Comparison of ENCODE assay signal across 15 cellular contexts in the genomic region with DNA sequence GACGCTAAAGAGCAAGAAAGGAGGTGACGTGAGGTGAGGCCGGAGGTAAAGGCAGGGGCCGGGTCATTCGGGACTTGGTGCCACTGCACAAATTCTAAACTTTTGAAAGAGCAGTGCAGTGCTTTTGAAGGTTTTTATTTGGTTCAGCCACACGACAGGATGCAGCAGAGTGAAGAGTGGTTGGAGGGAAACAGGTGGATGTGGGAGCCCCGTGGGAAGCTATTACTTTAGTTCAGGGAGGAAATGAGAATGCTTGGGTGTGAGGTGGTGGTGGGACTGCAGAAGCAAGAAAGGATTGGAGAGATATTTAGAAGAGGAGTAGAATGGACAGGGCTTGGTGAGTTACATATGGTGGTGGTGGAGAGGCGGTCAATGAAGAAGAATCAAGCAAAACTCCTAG.
DNase-seq lines count a peak whose midpoint lies in the region; ATAC-seq and TF ChIP-seq lines count a peak whose summit lies in the region.
"Had no signal": no experiment of that assay in that cellular context is flagged by ENCODE, and none has a peak within 500 bp of the region (broad histone marks: within the 10 kb centered on the region; RNA-seq: fewer than 3 reads in every experiment).

No MANE protein-coding gene starts in this region.

- 0 out of 2 replicates have a peak, but pooled peaks cover 5% of the 10 kb centered on the region for H3K4me1 ChIP-seq in SJCRH30
- H3K4me1 ChIP-seq in stomach smooth muscle (ENCODE audit: control insufficient read depth, insufficient read depth, low read length): peaks cover 13% of the 10 kb centered on the region
- H3K4me1 ChIP-seq: HAP-1 had no signal

- no peaks in the 10 kb centered on the region for H3K9me3 ChIP-seq in SJCRH30 (replicated peaks)
- H3K9me3 ChIP-seq in stomach smooth muscle (ENCODE audit: control insufficient read depth in 2 of 2, low read length in 2 of 2): no peaks in the 10 kb centered on the region
- H3K9me3 ChIP-seq: HAP-1 had no signal

- H3K27ac ChIP-seq in SJCRH30 (no peak overlapping the region), stomach smooth muscle (ENCODE audit: low read length) (peak overlapping the region; percentile 46)
- H3K27ac ChIP-seq: 22Rv1 had no signal

- H3K4me3 Mint-ChIP-seq in activated naive CD4-positive, alpha-beta T cell treated with anti-CD3 and anti-CD28 coated beads, Interleukin-2, amount 50 U/mL, for 24 hours: no peak overlapping the region
- peak overlapping the region; percentile 42; the same call in 1 of the 2 replicates for H3K4me3 Mint-ChIP-seq in HFFc6
- H3K4me3 Mint-ChIP-seq: CD4-positive, CD25-positive, alpha-beta regulatory T cell had no signal

- no peaks in the 10 kb centered on the region for H3K4me1 Mint-ChIP-seq in activated naive CD4-positive, alpha-beta T cell treated with anti-CD3 and anti-CD28 coated beads, Interleukin-2, amount 50 U/mL, for 24 hours
- H3K4me1 Mint-ChIP-seq in HFFc6 (ENCODE audit: low read depth): peaks cover 46% of the 10 kb centered on the region

- peaks cover 5% of the 10 kb centered on the region for H3K36me3 Mint-ChIP-seq in activated naive CD4-positive, alpha-beta T cell treated with anti-CD3 and anti-CD28 coated beads, Interleukin-2, amount 50 U/mL, for 24 hours
- peaks cover 34% of the 10 kb centered on the region for H3K36me3 Mint-ChIP-seq in HFFc6 (ENCODE audit: low read depth)
- H3K36me3 Mint-ChIP-seq: CD4-positive, CD25-positive, alpha-beta regulatory T cell had no signal

- peaks cover 2% of the 10 kb centered on the region for H3K27me3 Mint-ChIP-seq in activated naive CD4-positive, alpha-beta T cell treated with anti-CD3 and anti-CD28 coated beads, Interleukin-2, amount 50 U/mL, for 24 hours
- H3K27me3 Mint-ChIP-seq in HFFc6 (ENCODE audit: insufficient read depth): peaks cover 2% of the 10 kb centered on the region; the same call in 1 of the 2 replicates

- ATAC-seq in GM21717 (IDR thresholded peaks at IDR 0.05; ENCODE audit: unreplicated experiment): no peak
- no peak for ATAC-seq in GM18502 (IDR thresholded peaks at IDR 0.05; ENCODE audit: poor library complexity, unreplicated experiment)
- no peak for ATAC-seq in GM19452 (IDR thresholded peaks at IDR 0.05; ENCODE audit: unreplicated experiment)
- ATAC-seq: GM12878 had no signal

- H3K27me3 ChIP-seq in SJCRH30 (no peaks in the 10 kb centered on the region), stomach smooth muscle (ENCODE audit: control insufficient read depth in 1 of 2, insufficient read depth in 2 of 2, low read length in 2 of 2) (no peaks in the 10 kb centered on the region)

- H3K27ac Mint-ChIP-seq in activated naive CD4-positive, alpha-beta T cell treated with anti-CD3 and anti-CD28 coated beads, Interleukin-2, amount 50 U/mL, for 24 hours: peak overlapping the region; percentile 19
- no peak overlapping the region; the same call in 1 of the 2 replicates for H3K27ac Mint-ChIP-seq in HFFc6
- H3K27ac Mint-ChIP-seq: CD4-positive, CD25-positive, alpha-beta regulatory T cell had no signal

- no peaks in the 10 kb centered on the region for H3K36me3 ChIP-seq in SJCRH30
- peaks cover 36 to 45% of the 10 kb centered on the region in 2 donors for H3K36me3 ChIP-seq in stomach smooth muscle (ENCODE audit: control insufficient read depth in 2 of 2, insufficient read depth in 2 of 2, low read length in 2 of 2)
- H3K36me3 ChIP-seq: HAP-1 had no signal

- H3K9me3 Mint-ChIP-seq in activated naive CD4-positive, alpha-beta T cell treated with anti-CD3 and anti-CD28 coated beads, Interleukin-2, amount 50 U/mL, for 24 hours: no peaks in the 10 kb centered on the region
- H3K9me3 Mint-ChIP-seq in HFFc6: no peaks in the 10 kb centered on the region
- H3K9me3 Mint-ChIP-seq: CD4-positive, CD25-positive, alpha-beta regulatory T cell had no signal

- no peak for TF ChIP-seq CTCF in HFFc6 (IDR thresholded peaks at IDR 0.05)

- no peak for DNase-seq in activated naive CD4-positive, alpha-beta T cell (lab: John Stamatoyannopoulos, UW)
- DNase-seq in HFFc6 (no peak), SJCRH30 (peak; percentile 3 to 11)
- DNase-seq: Calu3; CD4-positive, CD25-positive, alpha-beta regulatory T cell; DMS 273 treated with DMSO at 0.1 percent for 48 hours; KBM-7 had no signal

- H3K9ac ChIP-seq in stomach smooth muscle (ENCODE audit: low read length in 2 of 2): no peak overlapping the region

- H3K4me3 ChIP-seq in SJCRH30 (no peak overlapping the region), stomach smooth muscle (ENCODE audit: low read length in 2 of 2) (no peak overlapping the region)
- H3K4me3 ChIP-seq: GM12878, HAP-1 had no signal

Comparison
In these comparisons a context has a peak if more than half of its experiments do, and no peak if none do; other contexts are left out.
1. DNase-seq: peak in SJCRH30 (2 of 2); none in activated naive CD4-positive, alpha-beta T cell (0 of 4) and HFFc6 (single experiment).